In the genomic region with DNA sequence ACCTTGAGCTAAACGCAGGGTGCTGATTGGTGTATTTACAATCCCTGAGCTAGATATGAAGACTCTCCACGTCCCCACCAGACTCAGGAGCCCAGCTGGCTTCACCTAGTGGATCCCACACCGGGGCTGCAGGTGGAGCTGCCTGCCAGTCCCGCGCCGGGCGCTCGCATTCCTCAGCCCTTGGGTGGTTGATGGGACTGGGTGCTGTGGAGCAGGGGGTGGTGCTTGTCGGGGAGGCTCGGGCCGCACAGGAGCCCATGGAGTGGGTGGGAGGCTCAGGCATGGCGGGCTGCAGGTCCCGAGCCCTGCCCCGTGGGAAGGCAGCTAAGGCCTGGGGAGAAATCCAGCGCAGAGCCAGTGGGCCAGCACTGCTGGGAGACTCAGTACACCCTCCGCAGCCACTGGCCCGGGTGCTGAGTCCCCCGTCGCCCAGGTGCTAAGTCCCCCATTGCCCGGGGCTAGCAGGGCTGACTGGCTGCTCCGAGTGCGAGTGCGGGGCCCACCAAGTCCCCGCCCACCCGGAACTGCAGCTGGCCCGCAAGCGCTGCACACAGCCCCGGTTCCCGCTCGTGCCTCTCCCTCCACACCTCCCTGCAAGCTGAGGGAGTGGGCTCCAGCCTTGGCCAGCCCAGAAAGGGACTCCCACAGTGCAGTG, we compare ENCODE assay signal across 1 cellular context. TPM values are rescaled to one million over a fixed set of nuclear protein-coding genes. Genes with fewer than 3 reads are reported as not detected.
"Had no signal": no experiment of that assay in that cellular context is flagged by ENCODE, and none has a peak within 500 bp of the region (broad histone marks: within the 10 kb centered on the region; RNA-seq: fewer than 3 reads in every experiment).

No MANE protein-coding gene starts in this region.

RNA-seq across cellular contexts. Expression of a gene that starts 45.7 kb away (rescaled TPM):
- total RNA-seq: OCI-LY7 had no signal
